In genomic region chr6:11218827-11219826, GRCh38 we compare ENCODE assay signal across 10 cellular contexts. TPM values are rescaled to one million over a fixed set of nuclear protein-coding genes. Genes with fewer than 3 reads are reported as not detected.
A peak's percentile ranks its signal among the peaks of the same experiment; 100 is the strongest.
DNase-seq lines count a peak whose midpoint lies in the region; ATAC-seq, FAIRE-seq and TF ChIP-seq lines count a peak whose summit lies in the region.
"Had no signal": no experiment of that assay in that cellular context is flagged by ENCODE, and none has a peak within 500 bp of the region (broad histone marks: within the 10 kb centered on the region; RNA-seq: fewer than 3 reads in every experiment).

No MANE protein-coding gene starts in this region.

- TSS peak; percentile 95 for BruUV-seq in PC-3 (replicated peaks; lab: Mats Ljungman, UMichigan)

- peak overlapping the region; percentile 75 for H3K9ac ChIP-seq in PC-3 (ENCODE audit: low read length)

- H3K9me3 ChIP-seq in PC-3 (ENCODE audit: low read length) (no peaks in the 10 kb centered on the region), left lung (no peaks in the 10 kb centered on the region), spleen (no peaks in the 10 kb centered on the region)

- H3K4me1 ChIP-seq in PC-3 (ENCODE audit: insufficient read depth, low read length): peaks cover 35% of the 10 kb centered on the region
- peaks cover 66 to 98% of the 10 kb centered on the region in 2 donors for H3K4me1 ChIP-seq in left lung
- H3K4me1 ChIP-seq in spleen: peaks cover 32 to 98% (median 64%) of the 10 kb centered on the region in 6 donors

- H3F3A ChIP-seq in PC-3 (ENCODE audit: low read length, unreplicated experiment): no peaks in the 10 kb centered on the region

- no peaks in the 10 kb centered on the region for H3K9me2 ChIP-seq in PC-3 (replicated peaks; ENCODE audit: low read length)

- H2AFZ ChIP-seq in PC-3 (ENCODE audit: low read length): no peak overlapping the region

- TF ChIP-seq CTCF in PC-3 (conservative IDR thresholded peaks at IDR 0.05; ENCODE audit: low read depth, low read length) (no peak), bronchial epithelial cell (IDR thresholded peaks at IDR 0.05; ENCODE audit: insufficient read depth, low read length, severe bottlenecking) (no peak), left lung (IDR thresholded peaks at IDR 0.05) (no peak), spleen (IDR thresholded peaks at IDR 0.05 in 8 of 11, conservative IDR thresholded peaks at IDR 0.05 in 3 of 11) (peak in 1 of 11 experiments; percentile 16)

- POLR2A ChIA-PET in PC-3 (lab: Charles Lee; ENCODE audit: unreplicated experiment) (no interaction called here), HEK293T (lab: Yijun Ruan, JAX) (no interaction called here)

- H3K27me3 ChIP-seq in PC-3 (ENCODE audit: low read length) (no peaks in the 10 kb centered on the region), bronchial epithelial cell (ENCODE audit: control insufficient read depth, insufficient read depth, low read length) (no peaks in the 10 kb centered on the region), left lung (no peaks in the 10 kb centered on the region), spleen (replicated peaks in 1 of 7) (no peaks in the 10 kb centered on the region)

- H3K27ac ChIP-seq in PC-3 (ENCODE audit: low read length): peak overlapping the region; percentile 94
- H3K27ac ChIP-seq in left lung: peak overlapping the region; percentile 66 to 76
- peak overlapping the region; percentile 27 to 81 (median 59) for H3K27ac ChIP-seq in spleen

- 47 to 65% (median 57%) methylated on average over 15 of the region's 15 CpGs for WGBS in spleen, 5 donors

- peak overlapping the region; percentile 59 for H3K4me2 ChIP-seq in PC-3 (ENCODE audit: low read length)

- 0 out of 2 replicates have a peak, but pooled peaks cover 2% of the 10 kb centered on the region for H3K36me3 ChIP-seq in PC-3 (ENCODE audit: low read depth, low read length)
- peaks cover 1% of the 10 kb centered on the region for H3K36me3 ChIP-seq in bronchial epithelial cell (ENCODE audit: control insufficient read depth, insufficient read depth, low read length)
- peaks cover 0 to 14% of the 10 kb centered on the region in 2 donors for H3K36me3 ChIP-seq in left lung
- peaks cover 0 to 82% (median 2%) of the 10 kb centered on the region in 6 donors for H3K36me3 ChIP-seq in spleen

- FAIRE-seq in bronchial epithelial cell (lab: Jason Lieb, UNC): no peak
- no peak for FAIRE-seq in GM12892 (lab: Jason Lieb, UNC)
- FAIRE-seq: H1 had no signal

- intact Hi-C loops in PC-3 (cut with micrococcal nuclease): loop anchor here (1.0 kb wide), 1 partner anchor 12 kb away; no protein-coding TSS in a partner anchor
- intact Hi-C loops in left lung (cut with DNase I): no loop called here
- intact Hi-C loops in spleen (cut with DNase I; ENCODE audit: low total_unique reads): no loop called here

- peaks cover 65% of the 10 kb centered on the region for H3K79me2 ChIP-seq in PC-3 (ENCODE audit: low read length)

- no peaks in the 10 kb centered on the region for H4K20me1 ChIP-seq in PC-3 (ENCODE audit: low read length)

- peak; percentile 90 for ATAC-seq in PC-3
- peak; percentile 58 for ATAC-seq in left lung
- no peak for ATAC-seq in GM21381 (IDR thresholded peaks at IDR 0.05; ENCODE audit: unreplicated experiment)

- TF ChIP-seq POLR2A in spleen (IDR thresholded peaks at IDR 0.05) (no peak), GM12892 (IDR thresholded peaks at IDR 0.05; ENCODE audit: low read depth, low read length) (no peak)

- peak; percentile 82 for DNase-seq in PC-3
- DNase-seq in bronchial epithelial cell (ENCODE audit: low read depth): peak; percentile 65
- peak in 1 of 2 donors; percentile 70 for DNase-seq in left lung
- no peak for DNase-seq in spleen
- no peak for DNase-seq in amniotic stem cell (lab: John Stamatoyannopoulos, UW)
- no peak for DNase-seq in HEK293T (ENCODE audit: extremely low spot score)
- no peak for DNase-seq in GM12892 (ENCODE audit: insufficient read length)
- DNase-seq: Karpas-422 had no signal

- H3K4me3 ChIP-seq in PC-3 (ENCODE audit: low read length) (no peak overlapping the region), bronchial epithelial cell (ENCODE audit: low read depth, low read length) (no peak overlapping the region), left lung (no peak overlapping the region), spleen (peak overlapping the region in 1 of 8 donors; percentile 3)

- CTCF ChIA-PET in PC-3 (lab: Charles Lee): no interaction called here
- CTCF ChIA-PET in HEK293T (lab: Yijun Ruan, JAX): no interaction called here

TF ChIP-seq in HEK293T, 16 proteins besides CTCF, POLR2A, EP300 and RAD21:
- TF ChIP-seq FOXA1 (IDR thresholded peaks at IDR 0.05): no peak
- no peak for TF ChIP-seq L3MBTL2 (conservative IDR thresholded peaks at IDR 0.05)
- no peak for TF ChIP-seq FOXK2 (IDR thresholded peaks at IDR 0.05)
- TF ChIP-seq HDGF (IDR thresholded peaks at IDR 0.05; ENCODE audit: borderline replicate concordance): no peak
- no peak for TF ChIP-seq BHLHE40 (IDR thresholded peaks at IDR 0.05; ENCODE audit: borderline replicate concordance)

RNA-seq across cellular contexts. Expression of gene NEDD9, which starts 13.3 kb away (rescaled TPM):
- total RNA-seq in PC-3 (2014; rRNA removed) (12.1 and 13.9 TPM in 2 replicates), bronchial epithelial cell (2.0 and 4.7 TPM in 2 replicates), left lung (100 to 1,000 TPM; 101 to 193 TPM), spleen (100 to 1,000 TPM in 6 of 7 donors, 10 to 100 TPM in 1; 94.1 to 208 (median 124) TPM)
- polyA plus RNA-seq in spleen: 10 to 100 TPM; 16.1 to 21.3 (median 18.2) TPM
- polyA plus RNA-seq in GM12892 (2012; ENCODE audit: missing spikeins): 21.0 TPM

Comparison
In these comparisons a context has a peak if more than half of its experiments do, and no peak if none do; other contexts are left out.
1. DNase-seq: peak in PC-3 (single experiment) and bronchial epithelial cell (single experiment); none in spleen (single experiment), amniotic stem cell (single experiment), HEK293T (single experiment) and GM12892 (single experiment).
2. Peak in every context shown above with its lines, with median percentiles within 50 percentile points of each other: H3K27ac ChIP-seq.